ENCODE assay signal across 14 cellular contexts in the genomic region with DNA sequence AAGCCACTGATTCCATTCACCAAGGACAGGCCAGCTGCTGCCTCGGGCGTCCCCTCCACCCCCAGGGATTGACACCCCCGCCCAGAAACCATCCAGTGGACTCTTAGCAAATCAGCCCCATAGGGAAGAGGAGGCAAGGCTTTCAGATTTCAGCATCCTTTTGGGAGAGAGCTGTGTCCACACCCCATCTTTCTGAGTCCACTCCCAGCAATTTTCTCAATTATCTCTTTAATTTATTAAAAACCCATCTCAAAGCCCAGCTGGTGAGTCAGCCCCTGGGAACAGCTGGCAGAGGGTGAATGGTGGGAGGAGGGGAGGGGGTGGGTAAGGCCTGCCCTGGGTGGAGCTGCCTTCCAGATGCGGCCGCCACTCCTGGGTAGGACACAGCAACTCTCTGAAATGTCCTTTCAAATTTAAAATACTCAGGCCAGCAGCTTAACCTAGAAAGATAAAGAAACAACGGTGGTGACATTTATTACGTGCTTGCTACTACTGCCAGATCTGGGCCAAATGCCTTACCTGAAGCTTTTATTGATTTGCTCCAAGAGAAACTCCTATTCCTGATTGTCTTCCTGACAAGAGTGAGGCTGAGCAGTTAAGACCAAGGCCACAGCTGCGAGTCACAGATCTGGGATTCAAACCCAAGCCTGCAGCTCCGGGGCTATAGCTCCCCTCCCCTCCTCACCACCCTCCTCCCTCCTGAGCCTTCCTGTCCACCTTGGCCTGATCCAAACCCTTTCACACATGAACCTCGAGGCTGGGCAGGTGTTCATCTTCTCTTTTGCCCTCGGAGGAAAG.
DNase-seq lines count a peak whose midpoint lies in the region; ATAC-seq and TF ChIP-seq lines count a peak whose summit lies in the region.
"Had no signal": no experiment of that assay in that cellular context is flagged by ENCODE, and none has a peak within 500 bp of the region (broad histone marks: within the 10 kb centered on the region; RNA-seq: fewer than 3 reads in every experiment).

No MANE protein-coding gene starts in this region.

- no peak overlapping the region for H3K9ac ChIP-seq in adipocyte (ENCODE audit: low read length)

- H3K4me3 Mint-ChIP-seq in stimulated activated effector memory CD8-positive, alpha-beta T cell treated with anti-CD3 and anti-CD28 coated beads, Interleukin-12 subunit alpha, Interleukin-12 subunit beta, amount 100 ng/mL, for 72 hours: no peak overlapping the region
- H3K4me3 Mint-ChIP-seq: activated naive CD8-positive, alpha-beta T cell treated with anti-CD3 and anti-CD28 coated beads for 36 hours; memory B cell had no signal

- no peak for TF ChIP-seq POLR2A in heart left ventricle (IDR thresholded peaks at IDR 0.05)

- no peaks in the 10 kb centered on the region for H3K9me3 Mint-ChIP-seq in stimulated activated effector memory CD8-positive, alpha-beta T cell treated with anti-CD3 and anti-CD28 coated beads, Interleukin-12 subunit alpha, Interleukin-12 subunit beta, amount 100 ng/mL, for 72 hours
- H3K9me3 Mint-ChIP-seq: activated naive CD8-positive, alpha-beta T cell treated with anti-CD3 and anti-CD28 coated beads for 36 hours; memory B cell had no signal

- DNase-seq in HAP-1 (ENCODE audit: low spot score in 2 of 2) (peak; percentile 4 to 42), adipocyte (ENCODE audit: low read depth) (peak; percentile 64), heart left ventricle (peak in 2 of 5 donors; percentile 50 to 72), G401 (ENCODE audit: low spot score) (no peak), SKM-1 treated with dmso at 0.1 percent for 144 hours (lab: John Stamatoyannopoulos, UW; ENCODE audit: unreplicated experiment) (no peak), Ammon's horn (ENCODE audit: low spot score) (no peak)
- no peak for DNase-seq in stimulated activated effector memory CD8-positive, alpha-beta T cell treated with anti-CD3 and anti-CD28 coated beads, Interleukin-12 subunit alpha, Interleukin-12 subunit beta, amount 100 ng/mL, for 72 hours (ENCODE audit: low spot score in 2 of 2)
- DNase-seq: activated naive CD8-positive, alpha-beta T cell treated with anti-CD3 and anti-CD28 coated beads for 36 hours; dermis blood vessel endothelial cell; NCI-H2171; PC-9 had no signal

- in situ Hi-C loops in HAP-1 (cut with MboI; ENCODE audit: low sequenced_read_pairs) (no loop called here), G401 (cut with HindIII; ENCODE audit: low sequenced_read_pairs) (no loop called here)

- peak overlapping the region in 10 of 12 donors; percentile 30 to 70 (median 59) for H3K27ac ChIP-seq in heart left ventricle
- H3K27ac ChIP-seq: PC-9, suprapubic skin had no signal

- peaks cover 11% of the 10 kb centered on the region for H3K36me3 Mint-ChIP-seq in stimulated activated effector memory CD8-positive, alpha-beta T cell treated with anti-CD3 and anti-CD28 coated beads, Interleukin-12 subunit alpha, Interleukin-12 subunit beta, amount 100 ng/mL, for 72 hours
- H3K36me3 Mint-ChIP-seq: activated naive CD8-positive, alpha-beta T cell treated with anti-CD3 and anti-CD28 coated beads for 36 hours had no signal

- H3K4me1 Mint-ChIP-seq in stimulated activated effector memory CD8-positive, alpha-beta T cell treated with anti-CD3 and anti-CD28 coated beads, Interleukin-12 subunit alpha, Interleukin-12 subunit beta, amount 100 ng/mL, for 72 hours: no peaks in the 10 kb centered on the region
- H3K4me1 Mint-ChIP-seq: activated naive CD8-positive, alpha-beta T cell treated with anti-CD3 and anti-CD28 coated beads for 36 hours had no signal

- H3K36me3 ChIP-seq in HAP-1 (replicated peaks) (no peaks in the 10 kb centered on the region), adipocyte (ENCODE audit: control insufficient read depth, insufficient read depth, low read length, severe bottlenecking) (peaks cover 14% of the 10 kb centered on the region), heart left ventricle (peaks cover 0 to 43% (median 22%) of the 10 kb centered on the region in 9 donors)

- ATAC-seq in heart left ventricle: peak in 3 of 4 donors; percentile 25 to 46 (median 36)
- no peak for ATAC-seq in stimulated activated effector memory CD8-positive, alpha-beta T cell treated with anti-CD3 and anti-CD28 coated beads, Interleukin-12 subunit alpha, Interleukin-12 subunit beta, amount 100 ng/mL, for 72 hours
- ATAC-seq in GM18861 (IDR thresholded peaks at IDR 0.05; ENCODE audit: unreplicated experiment): no peak

- no peak overlapping the region for H3K4me3 ChIP-seq in HAP-1
- H3K4me3 ChIP-seq in adipocyte (ENCODE audit: low read length): no peak overlapping the region
- no peak overlapping the region for H3K4me3 ChIP-seq in heart left ventricle
- H3K4me3 ChIP-seq: PC-9, suprapubic skin had no signal

- H3K9me3 ChIP-seq in HAP-1 (no peaks in the 10 kb centered on the region), adipocyte (ENCODE audit: control insufficient read depth, low read length) (no peaks in the 10 kb centered on the region), heart left ventricle (no peaks in the 10 kb centered on the region)
- H3K9me3 ChIP-seq: suprapubic skin had no signal

- H3K4me1 ChIP-seq in HAP-1 (peaks cover 4% of the 10 kb centered on the region), adipocyte (ENCODE audit: control insufficient read depth, insufficient read depth, low read length) (peaks cover 7% of the 10 kb centered on the region), heart left ventricle (peaks cover 0 to 39% (median 18%) of the 10 kb centered on the region in 12 donors)

- TF ChIP-seq CTCF in heart left ventricle (IDR thresholded peaks at IDR 0.05): no peak

- WGBS in heart left ventricle, 4 donors: 61 to 71% (median 67%) methylated on average over 11 of the region's 11 CpGs

- intact Hi-C loops in heart left ventricle (cut with DNase I): no loop called here

- H3K27ac Mint-ChIP-seq in stimulated activated effector memory CD8-positive, alpha-beta T cell treated with anti-CD3 and anti-CD28 coated beads, Interleukin-12 subunit alpha, Interleukin-12 subunit beta, amount 100 ng/mL, for 72 hours: peak overlapping the region; percentile 9
- H3K27ac Mint-ChIP-seq: activated naive CD8-positive, alpha-beta T cell treated with anti-CD3 and anti-CD28 coated beads for 36 hours; memory B cell had no signal

- no peaks in the 10 kb centered on the region for H3K27me3 ChIP-seq in HAP-1 (ENCODE audit: low read depth)
- no peaks in the 10 kb centered on the region for H3K27me3 ChIP-seq in adipocyte (replicated peaks; ENCODE audit: control insufficient read depth, insufficient read depth, low read length)
- no peaks in the 10 kb centered on the region for H3K27me3 ChIP-seq in heart left ventricle
- H3K27me3 ChIP-seq: suprapubic skin had no signal

Comparison
In these comparisons a context has a peak if more than half of its experiments do, and no peak if none do; other contexts are left out.
1. DNase-seq: peak in HAP-1 (2 of 2) and adipocyte (single experiment); none in stimulated activated effector memory CD8-positive, alpha-beta T cell treated with anti-CD3 and anti-CD28 coated beads, Interleukin-12 subunit alpha, Interleukin-12 subunit beta, amount 100 ng/mL, for 72 hours (0 of 2), G401 (single experiment), SKM-1 treated with dmso at 0.1 percent for 144 hours (single experiment) and Ammon's horn (single experiment).
2. ATAC-seq: peak in heart left ventricle (3 of 4); none in stimulated activated effector memory CD8-positive, alpha-beta T cell treated with anti-CD3 and anti-CD28 coated beads, Interleukin-12 subunit alpha, Interleukin-12 subunit beta, amount 100 ng/mL, for 72 hours (single experiment) and GM18861 (single experiment).